ENCODE assay signal across 36 cellular contexts in the genomic region with DNA sequence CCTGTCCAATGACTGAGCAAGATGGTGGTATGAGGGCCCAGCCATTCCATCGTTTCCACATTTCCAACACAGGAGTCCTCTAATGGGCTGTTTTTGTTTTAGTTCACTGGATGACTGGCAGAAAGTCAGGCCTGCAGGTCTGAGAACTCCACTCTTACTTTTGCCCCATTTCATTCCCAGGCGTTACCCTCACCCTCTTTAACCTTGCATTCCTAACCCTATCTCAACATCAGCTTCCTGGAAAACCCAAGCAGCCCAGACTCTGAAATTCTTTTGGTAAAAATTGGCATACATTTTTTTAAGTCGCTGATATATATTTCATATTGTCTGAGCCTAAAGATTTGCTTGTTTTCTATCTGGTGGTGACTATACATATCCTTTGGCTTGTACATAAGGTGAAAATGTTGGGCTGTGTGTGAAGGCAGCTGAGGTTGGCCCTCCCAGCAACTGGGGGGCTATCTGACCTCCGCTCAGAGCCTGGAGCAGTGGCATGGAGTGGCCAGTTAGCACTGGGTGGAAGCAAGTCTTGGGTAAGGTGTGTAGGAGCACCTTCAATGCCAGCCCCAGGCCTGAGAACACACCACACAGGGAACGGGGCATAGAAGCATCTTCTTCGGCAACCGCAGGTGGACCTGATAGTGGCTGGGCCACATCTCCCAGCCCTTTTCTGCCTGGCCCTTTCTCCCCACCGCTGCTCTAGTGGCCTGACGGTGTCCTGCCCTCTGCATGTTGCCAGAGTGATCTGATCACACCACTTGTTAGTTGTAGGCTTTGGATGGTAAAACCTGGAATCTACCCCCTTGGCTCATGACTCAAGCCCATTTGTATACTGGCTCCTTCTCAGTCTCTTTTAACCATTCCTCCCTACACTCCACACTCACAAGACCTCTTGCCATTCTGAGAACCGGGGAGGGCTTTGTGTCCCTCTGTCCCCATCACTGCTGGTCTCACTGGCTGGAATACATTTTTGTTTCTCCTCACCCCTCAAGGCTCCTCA. TPM values are rescaled to one million over a fixed set of nuclear protein-coding genes. Genes with fewer than 3 reads are reported as not detected.
DNase-seq lines count a peak whose midpoint lies in the region; ATAC-seq, FAIRE-seq and TF ChIP-seq lines count a peak whose summit lies in the region.
"Had no signal": no experiment of that assay in that cellular context is flagged by ENCODE, and none has a peak within 500 bp of the region (broad histone marks: within the 10 kb centered on the region; RNA-seq: fewer than 3 reads in every experiment).

No MANE protein-coding gene starts in this region.

- H3K79me1 ChIP-seq in trophoblast cell (ENCODE audit: low read length): peaks cover 45% of the 10 kb centered on the region

- H3K27ac Mint-ChIP-seq in endodermal cell: peak overlapping the region; percentile 39
- H3K27ac Mint-ChIP-seq: activated naive CD4-positive, alpha-beta T cell treated with anti-CD3 and anti-CD28 coated beads for 36 hours; CD8-positive, alpha-beta memory T cell; effector memory CD8-positive, alpha-beta T cell; progenitor cell of endocrine pancreas; stimulated activated naive CD8-positive, alpha-beta T cell treated with anti-CD3 and anti-CD28 coated beads, Interleukin-15, Interleukin-2, amounts not matched to agents 100 ng/mL and 50 ng/mL, for 24 hours had no signal

- no peak for FAIRE-seq in A549 (lab: Jason Lieb, UNC)
- FAIRE-seq: H54 had no signal

- H3K4me1 ChIP-seq in A549 (peaks cover 60% of the 10 kb centered on the region), endodermal cell (ENCODE audit: control insufficient read depth, insufficient read depth, low read length) (peaks cover 17% of the 10 kb centered on the region), trophoblast cell (ENCODE audit: control insufficient read depth in 1 of 2, insufficient read depth in 2 of 2, low read length in 2 of 2) (peaks cover 37% of the 10 kb centered on the region in 2 experiments)
- H3K4me1 ChIP-seq: BE2C, colonic mucosa had no signal

- peak overlapping the region; percentile 94 for H3K18ac ChIP-seq in trophoblast cell (ENCODE audit: low read length)

- peak overlapping the region; percentile 99 for H2BK12ac ChIP-seq in trophoblast cell (ENCODE audit: low read length)

- peak overlapping the region; percentile 58 for H4K12ac ChIP-seq in trophoblast cell (ENCODE audit: low read depth, low read length)

- POLR2A ChIA-PET in A549 (lab: Yijun Ruan, JAX): interaction anchor here (2.0 kb wide), 1 partner anchor 11 kb away, joined by 5 read pairs; no protein-coding TSS in a partner anchor

- peak overlapping the region; percentile 75 for H2AK5ac ChIP-seq in trophoblast cell (ENCODE audit: low read length)

- TF ChIP-seq CTCF in A549 (IDR thresholded peaks at IDR 0.05) (no peak), endodermal cell (conservative IDR thresholded peaks at IDR 0.05) (no peak)

- peak overlapping the region; percentile 82 for H3K4ac ChIP-seq in trophoblast cell (ENCODE audit: low read depth, low read length)

- H3K4me3 ChIP-seq in A549 (no peak overlapping the region), endodermal cell (ENCODE audit: low read length) (no peak overlapping the region), trophoblast cell (ENCODE audit: low read depth, low read length) (peak overlapping the region; percentile 26)
- H3K4me3 ChIP-seq: colonic mucosa, heart left ventricle, lower lobe of right lung, sigmoid colon had no signal

- peaks cover 16% of the 10 kb centered on the region for H3K79me2 ChIP-seq in trophoblast cell (ENCODE audit: control insufficient read depth, insufficient read depth, low read length, poor library complexity)

- H3K9ac ChIP-seq in endodermal cell (ENCODE audit: extremely low read depth, low read length, poor library complexity, severe bottlenecking): no peak overlapping the region
- peak overlapping the region; percentile 1 for H3K9ac ChIP-seq in trophoblast cell (ENCODE audit: low read length)
- H3K9ac ChIP-seq: KMS-11, SK-N-SH had no signal

- peak overlapping the region; percentile 97 for H4K91ac ChIP-seq in trophoblast cell (ENCODE audit: low read depth, low read length)

- H3K36me3 ChIP-seq in endodermal cell (ENCODE audit: control insufficient read depth, insufficient read depth, low read length) (no peaks in the 10 kb centered on the region), trophoblast cell (ENCODE audit: control insufficient read depth in 1 of 2, insufficient read depth in 2 of 2, low read length in 2 of 2) (no peaks in the 10 kb centered on the region)
- H3K36me3 ChIP-seq: BE2C, colonic mucosa, heart left ventricle, lower lobe of right lung, sigmoid colon had no signal

- TF ChIP-seq POLR2A in A549 (IDR thresholded peaks at IDR 0.05; ENCODE audit: low read length): no peak

- no peaks in the 10 kb centered on the region for H3K9me3 Mint-ChIP-seq in endodermal cell
- H3K9me3 Mint-ChIP-seq: activated naive CD4-positive, alpha-beta T cell treated with anti-CD3 and anti-CD28 coated beads for 36 hours; CD8-positive, alpha-beta memory T cell; effector memory CD8-positive, alpha-beta T cell; stimulated activated naive CD8-positive, alpha-beta T cell treated with anti-CD3 and anti-CD28 coated beads, Interleukin-15, Interleukin-2, amounts not matched to agents 100 ng/mL and 50 ng/mL, for 24 hours had no signal

- H3K9me3 ChIP-seq in A549: no peaks in the 10 kb centered on the region
- no peaks in the 10 kb centered on the region for H3K9me3 ChIP-seq in endodermal cell (ENCODE audit: control insufficient read depth, low read length)
- H3K9me3 ChIP-seq in trophoblast cell (ENCODE audit: insufficient read depth, low read depth, low read length): no peaks in the 10 kb centered on the region
- H3K9me3 ChIP-seq: BE2C, colonic mucosa, heart left ventricle, lower lobe of right lung, sigmoid colon, SK-N-SH had no signal

- ATAC-seq in A549: no peak
- ATAC-seq in HG03565 (IDR thresholded peaks at IDR 0.05; ENCODE audit: unreplicated experiment): no peak
- ATAC-seq: effector memory CD8-positive, alpha-beta T cell; esophagus mucosa; foreskin keratinocyte; heart left ventricle; lower lobe of right lung had no signal

- WGBS in A549 (ENCODE audit: missing lambda C conversion rate): 94% methylated on average over 10 of the region's 10 CpGs
- WGBS in endodermal cell (ENCODE audit: insufficient coverage in 1 of 2, insufficient read length in 1 of 2), 2 experiments: 94 to 95% methylated on average over 7 to 10 of the region's 10 CpGs
- WGBS in trophoblast cell (ENCODE audit: extremely low coverage, insufficient coverage, insufficient read length): no CpG with 5 or more reads among the region's 10 CpGs

- peak overlapping the region; percentile 94 for H3K14ac ChIP-seq in trophoblast cell (ENCODE audit: low read length)

- no peak overlapping the region for H3K4me3 Mint-ChIP-seq in endodermal cell
- H3K4me3 Mint-ChIP-seq: activated naive CD4-positive, alpha-beta T cell treated with anti-CD3 and anti-CD28 coated beads for 36 hours; CD8-positive, alpha-beta memory T cell; effector memory CD8-positive, alpha-beta T cell; stimulated activated naive CD8-positive, alpha-beta T cell treated with anti-CD3 and anti-CD28 coated beads, Interleukin-15, Interleukin-2, amounts not matched to agents 100 ng/mL and 50 ng/mL, for 24 hours had no signal

- H3K23ac ChIP-seq in trophoblast cell (ENCODE audit: low read length): no peak overlapping the region

- H2BK120ac ChIP-seq in trophoblast cell (ENCODE audit: insufficient read depth, low read length, poor library complexity): peak overlapping the region; percentile 99

- no peak for TF ChIP-seq EP300 in A549 (IDR thresholded peaks at IDR 0.05)

- no peaks in the 10 kb centered on the region for H3K27me3 Mint-ChIP-seq in endodermal cell (ENCODE audit: insufficient read depth)

- no peak for DNase-seq in A549 (ENCODE audit: low read depth in 1 of 2, low spot score in 1 of 2)
- DNase-seq in M059J (ENCODE audit: low read depth): peak; percentile 51
- DNase-seq in endodermal cell: no peak
- peak in 1 of 2 donors; percentile 66 for DNase-seq in trophoblast cell
- DNase-seq in SW 1271 (lab: John Stamatoyannopoulos, UW): no peak
- no peak for DNase-seq in DMS79 (lab: John Stamatoyannopoulos, UW)
- no peak for DNase-seq in HK-2 (ENCODE audit: unreplicated experiment)
- DNase-seq: ACHN; activated naive CD4-positive, alpha-beta T cell treated with anti-CD3 and anti-CD28 coated beads for 36 hours; activated T-cell treated with anti-CD3 and anti-CD28 coated beads, Interleukin-2, amount 50 U/mL, for 48 hours; amygdala; BE2C; CD8-positive, alpha-beta memory T cell; colonic mucosa; DMS153; effector memory CD8-positive, alpha-beta T cell; foreskin keratinocyte; GDM1; heart left ventricle; kidney glomerular epithelial cell; lower lobe of right lung; NCI-H1417 treated with DMSO at 0.1 percent for 48 hours; NCI-H2081 treated with DMSO at 0.1 percent for 48 hours; NCI-H345; NCI-H774; RPMI8226; SK-N-SH; T-helper 2 cell had no signal

- H3K36me3 Mint-ChIP-seq in endodermal cell (ENCODE audit: low read depth): no peaks in the 10 kb centered on the region
- H3K36me3 Mint-ChIP-seq: CD8-positive, alpha-beta memory T cell had no signal

- TF ChIP-seq RAD21 in A549 (conservative IDR thresholded peaks at IDR 0.05 in 1 of 2, IDR thresholded peaks at IDR 0.05 in 1 of 2): no peak

- H3K4me2 ChIP-seq in A549 (no peak overlapping the region), trophoblast cell (ENCODE audit: low read length) (no peak overlapping the region)
- H3K4me2 ChIP-seq: KMS-11 had no signal

- H2BK5ac ChIP-seq in trophoblast cell (ENCODE audit: low read depth, low read length, poor library complexity): peak overlapping the region; percentile 93

- H3K27me3 ChIP-seq in endodermal cell (ENCODE audit: control insufficient read depth, insufficient read depth, low read length, poor library complexity, severe bottlenecking) (no peaks in the 10 kb centered on the region), trophoblast cell (ENCODE audit: insufficient read depth, low read length) (no peaks in the 10 kb centered on the region)
- H3K27me3 ChIP-seq: BE2C, colonic mucosa, foreskin keratinocyte, heart left ventricle, sigmoid colon had no signal

- CTCF ChIA-PET in A549 (lab: Yijun Ruan, JAX): interaction anchor here (0.7 to 1.4 kb wide), 2 partner anchors 10 to 34 kb away, joined by 3 read pairs; no protein-coding TSS in a partner anchor

- peaks cover 22% of the 10 kb centered on the region for H3K4me1 Mint-ChIP-seq in endodermal cell
- H3K4me1 Mint-ChIP-seq: CD8-positive, alpha-beta memory T cell had no signal

- H2AFZ ChIP-seq in trophoblast cell (ENCODE audit: insufficient read depth, low read length, poor library complexity): peak overlapping the region; percentile 42

- H4K8ac ChIP-seq in trophoblast cell (ENCODE audit: low read depth, low read length): peak overlapping the region; percentile 69

- H3K27ac ChIP-seq in A549 (peak overlapping the region; percentile 96 to 100), endodermal cell (ENCODE audit: low read depth, low read length) (no peak overlapping the region), trophoblast cell (ENCODE audit: low read depth, low read length) (peak overlapping the region; percentile 73)
- H3K27ac ChIP-seq: colonic mucosa, foreskin keratinocyte, heart left ventricle, KMS-11 had no signal

RNA-seq across cellular contexts. Expression of a gene that starts 50.0 kb away (rescaled TPM):
- 36.3 and 44.1 TPM in 2 replicates for polyA plus RNA-seq in A549 (2011; rRNA removed)
- 70.4 and 95.3 TPM in 2 replicates for polyA plus RNA-seq in A549 (2012; cell fraction: cytosol; rRNA removed)
- polyA plus RNA-seq in A549 (2012; cell fraction: nucleus; rRNA removed): 144 and 160 TPM in 2 replicates
- 40.7 to 49.4 TPM (median 41.1 TPM) in 3 replicates for polyA plus RNA-seq in A549 (2017; fragmentation: RNase III; extraction: RNeasy Plus Mini Kit Qiagen cat#74134 plus additional on column Dnase treatment)
- polyA minus RNA-seq in A549 (2011; rRNA and poly(A)+ RNA removed): 48.6 and 69.1 TPM in 2 replicates
- total RNA-seq in M059J (2014; rRNA removed; shearing (Covaris generic)): 71.9 and 96.1 TPM in 2 replicates
- 100 to 1,000 TPM; 109 to 153 TPM for total RNA-seq in endodermal cell
- polyA plus RNA-seq in endodermal cell (2013, experiment 1 of 2): 59.2 TPM
- 56.9 TPM for polyA plus RNA-seq in endodermal cell (2013, experiment 2 of 2)
- 83.2 and 85.9 TPM in 2 replicates for polyA plus RNA-seq in trophoblast cell (2013)
- total RNA-seq: activated CD8-positive, alpha-beta memory T cell treated with anti-CD3 and anti-CD28 coated beads for 36 hours; CD8-positive, alpha-beta memory T cell had no signal
